Comparison of ENCODE assay signal across 12 cellular contexts in genomic region chr12:116520801-116521471, GRCh38. TPM values are rescaled to one million over a fixed set of nuclear protein-coding genes. Genes with fewer than 3 reads are reported as not detected.
DNase-seq lines count a peak whose midpoint lies in the region; ATAC-seq and TF ChIP-seq lines count a peak whose summit lies in the region.
"Had no signal": no experiment of that assay in that cellular context is flagged by ENCODE, and none has a peak within 500 bp of the region (broad histone marks: within the 10 kb centered on the region; RNA-seq: fewer than 3 reads in every experiment).

No MANE protein-coding gene starts in this region.

- peaks cover 5% of the 10 kb centered on the region for H3K27me3 Mint-ChIP-seq in activated T-helper 17 cell treated with anti-CD3 and anti-CD28 coated beads, Interleukin-2, amount 50 U/mL, for 72 hours

- H3K4me3 Mint-ChIP-seq in activated T-helper 17 cell treated with anti-CD3 and anti-CD28 coated beads, Interleukin-2, amount 50 U/mL, for 72 hours, result no peak overlapping the region
- H3K4me3 Mint-ChIP-seq: central memory CD8-positive, alpha-beta T cell had no signal

- no peak overlapping the region for H3K27ac Mint-ChIP-seq in activated T-helper 17 cell treated with anti-CD3 and anti-CD28 coated beads, Interleukin-2, amount 50 U/mL, for 72 hours

- TF ChIP-seq POLR2A in breast epithelium (IDR thresholded peaks at IDR 0.05), result no peak

- H3K9me3 ChIP-seq in Loucy (ENCODE audit: insufficient read depth, low read depth, low read length), result no peaks in the 10 kb centered on the region
- no peaks in the 10 kb centered on the region for H3K9me3 ChIP-seq in breast epithelium

- peaks cover 7% of the 10 kb centered on the region for H3K4me1 Mint-ChIP-seq in activated T-helper 17 cell treated with anti-CD3 and anti-CD28 coated beads, Interleukin-2, amount 50 U/mL, for 72 hours

- peak overlapping the region; percentile 89 for H2AFZ ChIP-seq in Loucy (ENCODE audit: low read length)

- peak overlapping the region; percentile 50 for H3K9ac ChIP-seq in Loucy (ENCODE audit: low read depth, low read length, poor library complexity, severe bottlenecking)

- H3K27ac ChIP-seq in breast epithelium, result peak overlapping the region; percentile 71

- no peak for TF ChIP-seq CTCF in Loucy (conservative IDR thresholded peaks at IDR 0.05; ENCODE audit: low read length)
- TF ChIP-seq CTCF in breast epithelium (IDR thresholded peaks at IDR 0.05), result no peak

- H3K27me3 ChIP-seq in Loucy (ENCODE audit: insufficient read depth, low read length, poor library complexity, severe bottlenecking) (no peaks in the 10 kb centered on the region), breast epithelium (no peaks in the 10 kb centered on the region)

- H3K36me3 ChIP-seq in Loucy (ENCODE audit: insufficient read depth, low read length) (no peaks in the 10 kb centered on the region), breast epithelium (no peaks in the 10 kb centered on the region)

- no peaks in the 10 kb centered on the region for H3K36me3 Mint-ChIP-seq in activated T-helper 17 cell treated with anti-CD3 and anti-CD28 coated beads, Interleukin-2, amount 50 U/mL, for 72 hours (ENCODE audit: low read depth)
- H3K36me3 Mint-ChIP-seq: CD14-positive monocyte had no signal

- peak; percentile 62 for DNase-seq in AG08395 (ENCODE audit: low spot score)
- DNase-seq in breast epithelium (ENCODE audit: low spot score in 2 of 2), result peak; percentile 72 to 94
- peak; percentile 50 to 51 for DNase-seq in lung microvascular endothelial cell (ENCODE audit: low read depth in 2 of 2)
- DNase-seq in NCI-H146 (lab: John Stamatoyannopoulos, UW), result no peak
- DNase-seq in stimulated activated naive CD8-positive, alpha-beta T cell treated with anti-CD3 and anti-CD28 coated beads, Interleukin-15, Interleukin-2, amounts not matched to agents 100 U/mL and 50 U/mL, for 24 hours, result no peak
- DNase-seq in stimulated activated CD8-positive, alpha-beta memory T cell treated with anti-CD3 and anti-CD28 coated beads, Interleukin-4, amount 100 ng/mL, for 48 hours, result no peak
- DNase-seq: NCI-H187 treated with DMSO at 0.1 percent for 48 hours, RPMI8226 had no signal

- peak overlapping the region; percentile 70 for H3K4me2 ChIP-seq in Loucy (ENCODE audit: low read depth, low read length, poor library complexity, severe bottlenecking)

- H3K9me3 Mint-ChIP-seq in activated T-helper 17 cell treated with anti-CD3 and anti-CD28 coated beads, Interleukin-2, amount 50 U/mL, for 72 hours, result no peaks in the 10 kb centered on the region
- H3K9me3 Mint-ChIP-seq: central memory CD8-positive, alpha-beta T cell had no signal

- no peaks in the 10 kb centered on the region for H4K20me1 ChIP-seq in Loucy (ENCODE audit: insufficient read depth, low read length, poor library complexity, severe bottlenecking)

- H3K79me2 ChIP-seq in Loucy (ENCODE audit: insufficient read depth, low read length), result no peaks in the 10 kb centered on the region

- H3K4me3 ChIP-seq in Loucy (ENCODE audit: low read length, poor library complexity, severe bottlenecking), result peak overlapping the region; percentile 39
- H3K4me3 ChIP-seq in breast epithelium, result no peak overlapping the region

- no peaks in the 10 kb centered on the region for H3K9me2 ChIP-seq in Loucy (replicated peaks; ENCODE audit: low read depth, low read length)

- peaks cover 12% of the 10 kb centered on the region for H3K4me1 ChIP-seq in Loucy (ENCODE audit: insufficient read depth, low read length, poor library complexity, severe bottlenecking)
- H3K4me1 ChIP-seq in breast epithelium, result peaks cover 0 to 4% of the 10 kb centered on the region in 2 donors

- intact Hi-C loops in breast epithelium (cut with DNase I; ENCODE audit: low total_unique reads), result loop anchor here (10.0 kb wide), 1 partner anchor 66 kb away; no protein-coding TSS in a partner anchor

- no peaks in the 10 kb centered on the region for H3F3A ChIP-seq in Loucy (ENCODE audit: low read depth)

- no peak for ATAC-seq in activated T-helper 17 cell treated with anti-CD3 and anti-CD28 coated beads, Interleukin-2, amount 50 U/mL, for 72 hours (replicated peaks)
- ATAC-seq in stimulated activated naive CD8-positive, alpha-beta T cell treated with anti-CD3 and anti-CD28 coated beads, Interleukin-15, Interleukin-2, amounts not matched to agents 100 U/mL and 50 U/mL, for 24 hours, result no peak

RNA-seq across cellular contexts. Expression of gene MAP1LC3B2, which starts 38.2 kb away (rescaled TPM):
- 1 to 10 TPM in 2 of 3 donors, under 1 TPM in 1; 0.98 to 8.5 (median 1.1) TPM for total RNA-seq in breast epithelium
- 0.40 and 0.65 TPM in 2 replicates for total RNA-seq in lung microvascular endothelial cell
- under 1 TPM; 0.90 to 0.97 TPM for total RNA-seq in activated T-helper 17 cell treated with anti-CD3 and anti-CD28 coated beads, Interleukin-2, amount 50 U/mL, for 72 hours

Comparison
In these comparisons a context has a peak if more than half of its experiments do, and no peak if none do; other contexts are left out.
1. DNase-seq: peak in AG08395 (single experiment), breast epithelium (2 of 2) and lung microvascular endothelial cell (2 of 2); none in NCI-H146 (single experiment), stimulated activated naive CD8-positive, alpha-beta T cell treated with anti-CD3 and anti-CD28 coated beads, Interleukin-15, Interleukin-2, amounts not matched to agents 100 U/mL and 50 U/mL, for 24 hours (single experiment) and stimulated activated CD8-positive, alpha-beta memory T cell treated with anti-CD3 and anti-CD28 coated beads, Interleukin-4, amount 100 ng/mL, for 48 hours (single experiment).